1 cellular context compared by ENCODE assay signal in the genomic region with DNA sequence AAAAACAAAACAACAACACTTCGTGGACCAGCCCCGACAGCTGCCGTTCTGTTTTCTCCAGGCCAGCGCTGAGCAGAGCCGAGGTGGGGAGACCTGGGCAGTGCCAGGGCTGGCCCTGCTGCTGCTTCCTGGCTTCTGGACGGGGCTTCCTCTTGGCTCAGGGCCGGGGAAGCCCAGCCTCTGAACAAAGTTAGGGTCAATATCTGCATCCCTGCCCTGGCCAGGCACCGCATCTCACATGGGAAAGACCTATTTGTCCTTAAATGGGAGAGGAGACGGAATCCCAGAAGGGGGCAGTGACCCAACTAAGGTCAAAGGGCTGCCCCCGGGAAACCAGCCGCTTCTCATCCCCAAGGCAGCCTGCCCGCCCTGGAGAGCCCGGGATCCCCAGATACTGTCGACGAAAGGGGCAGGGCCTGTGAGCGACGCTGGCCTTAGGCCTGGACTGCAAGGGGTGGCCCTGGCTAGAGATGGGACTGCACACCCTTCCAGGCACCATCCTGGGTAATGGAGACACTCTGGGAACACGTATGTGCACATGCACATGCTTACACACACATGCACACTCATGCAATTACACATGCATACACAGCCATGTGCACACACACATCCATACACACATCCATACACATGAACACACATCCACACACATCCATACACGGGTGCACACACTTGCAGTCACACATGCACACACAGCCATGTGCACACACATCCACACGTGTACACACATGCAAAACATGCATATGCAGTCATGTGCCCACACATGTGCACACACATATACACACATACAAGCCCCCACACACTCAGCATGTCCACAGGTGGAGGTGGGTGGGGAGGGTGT.
A peak's percentile ranks its signal among the peaks of the same experiment; 100 is the strongest.
TF ChIP-seq lines count a peak whose summit lies in the region.

No MANE protein-coding gene starts in this region.

TF ChIP-seq in K562, 482 proteins besides CTCF, POLR2A, EP300 and RAD21:
- TF ChIP-seq, protein P1, sequence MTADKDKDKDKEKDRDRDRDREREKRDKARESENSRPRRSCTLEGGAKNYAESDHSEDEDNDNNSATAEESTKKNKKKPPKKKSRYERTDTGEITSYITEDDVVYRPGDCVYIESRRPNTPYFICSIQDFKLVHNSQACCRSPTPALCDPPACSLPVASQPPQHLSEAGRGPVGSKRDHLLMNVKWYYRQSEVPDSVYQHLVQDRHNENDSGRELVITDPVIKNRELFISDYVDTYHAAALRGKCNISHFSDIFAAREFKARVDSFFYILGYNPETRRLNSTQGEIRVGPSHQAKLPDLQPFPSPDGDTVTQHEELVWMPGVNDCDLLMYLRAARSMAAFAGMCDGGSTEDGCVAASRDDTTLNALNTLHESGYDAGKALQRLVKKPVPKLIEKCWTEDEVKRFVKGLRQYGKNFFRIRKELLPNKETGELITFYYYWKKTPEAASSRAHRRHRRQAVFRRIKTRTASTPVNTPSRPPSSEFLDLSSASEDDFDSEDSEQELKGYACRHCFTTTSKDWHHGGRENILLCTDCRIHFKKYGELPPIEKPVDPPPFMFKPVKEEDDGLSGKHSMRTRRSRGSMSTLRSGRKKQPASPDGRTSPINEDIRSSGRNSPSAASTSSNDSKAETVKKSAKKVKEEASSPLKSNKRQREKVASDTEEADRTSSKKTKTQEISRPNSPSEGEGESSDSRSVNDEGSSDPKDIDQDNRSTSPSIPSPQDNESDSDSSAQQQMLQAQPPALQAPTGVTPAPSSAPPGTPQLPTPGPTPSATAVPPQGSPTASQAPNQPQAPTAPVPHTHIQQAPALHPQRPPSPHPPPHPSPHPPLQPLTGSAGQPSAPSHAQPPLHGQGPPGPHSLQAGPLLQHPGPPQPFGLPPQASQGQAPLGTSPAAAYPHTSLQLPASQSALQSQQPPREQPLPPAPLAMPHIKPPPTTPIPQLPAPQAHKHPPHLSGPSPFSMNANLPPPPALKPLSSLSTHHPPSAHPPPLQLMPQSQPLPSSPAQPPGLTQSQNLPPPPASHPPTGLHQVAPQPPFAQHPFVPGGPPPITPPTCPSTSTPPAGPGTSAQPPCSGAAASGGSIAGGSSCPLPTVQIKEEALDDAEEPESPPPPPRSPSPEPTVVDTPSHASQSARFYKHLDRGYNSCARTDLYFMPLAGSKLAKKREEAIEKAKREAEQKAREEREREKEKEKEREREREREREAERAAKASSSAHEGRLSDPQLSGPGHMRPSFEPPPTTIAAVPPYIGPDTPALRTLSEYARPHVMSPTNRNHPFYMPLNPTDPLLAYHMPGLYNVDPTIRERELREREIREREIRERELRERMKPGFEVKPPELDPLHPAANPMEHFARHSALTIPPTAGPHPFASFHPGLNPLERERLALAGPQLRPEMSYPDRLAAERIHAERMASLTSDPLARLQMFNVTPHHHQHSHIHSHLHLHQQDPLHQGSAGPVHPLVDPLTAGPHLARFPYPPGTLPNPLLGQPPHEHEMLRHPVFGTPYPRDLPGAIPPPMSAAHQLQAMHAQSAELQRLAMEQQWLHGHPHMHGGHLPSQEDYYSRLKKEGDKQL (CRISPR knock-in tag; IDR thresholded peaks at IDR 0.05; ENCODE audit: borderline replicate concordance), result no peak
- TF ChIP-seq FOSL1 (tag; conservative IDR thresholded peaks at IDR 0.05) (peak; percentile 62; the same call in 1 of the 2 replicates), MAX (CRISPR knock-in tag; IDR thresholded peaks at IDR 0.05) (peak; percentile 60; the same call in 1 of the 2 replicates), RBBP5 (IDR thresholded peaks at IDR 0.05; ENCODE audit: borderline replicate concordance, insufficient read depth, low read length, poor library complexity, severe bottlenecking) (peak; percentile 40), ZNF124 (CRISPR knock-in tag; IDR thresholded peaks at IDR 0.05) (0 out of 2 replicates have a peak, but pooled peaks have one; percentile 38), KDM1A (IDR thresholded peaks at IDR 0.05) (peak in 1 of 2 experiments; percentile 79; a peak in 1 of 4 replicates), JUND (IDR thresholded peaks at IDR 0.05; ENCODE audit: borderline replicate concordance, low read depth, low read length) (no peak), JUND (tag; IDR thresholded peaks at IDR 0.05; ENCODE audit: borderline replicate concordance, low read depth, low read length) (no peak), HDAC1 (IDR thresholded peaks at IDR 0.05) (peak in 1 of 2 experiments; percentile 17; a peak in 1 of 4 replicates)
TF ChIP-seq in K562: peak in this region for 6.
